In the genomic region with DNA sequence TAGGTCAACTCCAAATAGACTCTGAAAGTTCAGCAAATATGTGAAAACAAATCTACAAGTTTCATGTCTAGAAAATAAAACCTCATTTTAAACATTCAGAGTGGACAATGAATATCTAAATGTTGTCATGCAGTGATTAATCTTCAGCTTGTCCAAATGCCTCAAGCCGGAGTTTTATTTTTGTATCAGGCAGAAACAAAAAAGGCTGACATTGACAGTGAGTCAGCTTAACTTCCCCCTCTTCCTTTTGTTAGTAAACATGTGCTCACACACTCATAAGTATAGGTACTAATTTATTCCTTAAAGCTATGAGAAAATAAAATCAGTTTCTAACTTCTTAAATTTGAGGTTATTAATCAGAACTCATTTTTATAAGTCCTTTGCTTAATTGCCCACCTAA, we compare ENCODE assay signal across 14 cellular contexts.
A peak's percentile ranks its signal among the peaks of the same experiment; 100 is the strongest.
DNase-seq lines count a peak whose midpoint lies in the region; ATAC-seq and TF ChIP-seq lines count a peak whose summit lies in the region.
"Had no signal": no experiment of that assay in that cellular context is flagged by ENCODE, and none has a peak within 500 bp of the region (broad histone marks: within the 10 kb centered on the region; RNA-seq: fewer than 3 reads in every experiment).

No MANE protein-coding gene starts in this region.

- H3K4me3 ChIP-seq in fibroblast of the aortic adventitia (ENCODE audit: low read depth, low read length) = no peak overlapping the region
- no peak overlapping the region for H3K4me3 ChIP-seq in skeletal muscle cell (ENCODE audit: low read depth, low read length)
- H3K4me3 ChIP-seq in lower lobe of right lung = no peak overlapping the region
- H3K4me3 ChIP-seq: pancreas, vagina had no signal

- no peaks in the 10 kb centered on the region for H3K4me1 Mint-ChIP-seq in activated T-cell treated with anti-CD3 and anti-CD28 coated beads, Interleukin-2, amount 50 U/mL, for 4 hours (ENCODE audit: low read depth)
- H3K4me1 Mint-ChIP-seq: activated CD4-positive, alpha-beta T cell treated with anti-CD3 and anti-CD28 coated beads, Interleukin-2, amount 10 ng/mL, durations not matched to agents 7 days and 5 days had no signal

- H3K36me3 Mint-ChIP-seq in activated T-cell treated with anti-CD3 and anti-CD28 coated beads, Interleukin-2, amount 50 U/mL, for 4 hours (ENCODE audit: insufficient read depth) = no peaks in the 10 kb centered on the region

- H3K36me3 ChIP-seq in lower lobe of right lung = no peaks in the 10 kb centered on the region
- H3K36me3 ChIP-seq: pancreas, vagina had no signal

- intact Hi-C loops in lower lobe of right lung (cut with DNase I) = no loop called here

- no peaks in the 10 kb centered on the region for H3K27me3 Mint-ChIP-seq in activated T-cell treated with anti-CD3 and anti-CD28 coated beads, Interleukin-2, amount 50 U/mL, for 4 hours (ENCODE audit: low read depth)

- no peak for ATAC-seq in lower lobe of right lung
- ATAC-seq in activated T-cell treated with anti-CD3 and anti-CD28 coated beads, Interleukin-2, amount 50 U/mL, for 4 hours = no peak

- H3K27me3 ChIP-seq in lower lobe of right lung (ENCODE audit: low read depth) = no peaks in the 10 kb centered on the region
- H3K27me3 ChIP-seq: pancreas, vagina had no signal

- H3K9me3 Mint-ChIP-seq in activated T-cell treated with anti-CD3 and anti-CD28 coated beads, Interleukin-2, amount 50 U/mL, for 4 hours = peaks cover under 1% of the 10 kb centered on the region
- H3K9me3 Mint-ChIP-seq: activated CD4-positive, alpha-beta T cell treated with anti-CD3 and anti-CD28 coated beads, Interleukin-2, amount 10 ng/mL, durations not matched to agents 7 days and 5 days had no signal

- H3K9me3 ChIP-seq in lower lobe of right lung = no peaks in the 10 kb centered on the region
- H3K9me3 ChIP-seq: pancreas, vagina had no signal

- H3K4me1 ChIP-seq in lower lobe of right lung = no peaks in the 10 kb centered on the region
- H3K4me1 ChIP-seq: vagina had no signal

- DNase-seq in HS-5 (ENCODE audit: low read depth) = peak; percentile 18
- peak; percentile 34 for DNase-seq in amniotic epithelial cell (ENCODE audit: low read depth)
- DNase-seq in fibroblast of the aortic adventitia (ENCODE audit: low read depth) = peak; percentile 42
- DNase-seq in skeletal muscle cell (ENCODE audit: low read depth) = peak; percentile 13
- no peak for DNase-seq in GDM1 (lab: John Stamatoyannopoulos, UW)
- DNase-seq in lower lobe of right lung = no peak
- no peak for DNase-seq in activated T-cell treated with anti-CD3 and anti-CD28 coated beads, Interleukin-2, amount 50 U/mL, for 4 hours
- DNase-seq: activated CD4-positive, alpha-beta T cell treated with anti-CD3 and anti-CD28 coated beads, Interleukin-2, amount 10 ng/mL, durations not matched to agents 7 days and 5 days; activated CD8-positive, alpha-beta memory T cell treated with anti-CD3 and anti-CD28 coated beads, Interleukin-2, amount 50 U/mL, for 48 hours; activated gamma-delta T cell; COR-L47; NCI-H1694 treated with DMSO at 0.1 percent for 48 hours; pancreas had no signal

- no peak for TF ChIP-seq CTCF in fibroblast of the aortic adventitia (IDR thresholded peaks at IDR 0.05; ENCODE audit: insufficient read depth, low read length)
- no peak for TF ChIP-seq CTCF in lower lobe of right lung (IDR thresholded peaks at IDR 0.05)

- no peak overlapping the region for H3K27ac ChIP-seq in lower lobe of right lung
- H3K27ac ChIP-seq: vagina had no signal

- no peak overlapping the region for H3K4me3 Mint-ChIP-seq in activated T-cell treated with anti-CD3 and anti-CD28 coated beads, Interleukin-2, amount 50 U/mL, for 4 hours
- H3K4me3 Mint-ChIP-seq: activated CD4-positive, alpha-beta T cell treated with anti-CD3 and anti-CD28 coated beads, Interleukin-2, amount 10 ng/mL, durations not matched to agents 7 days and 5 days had no signal

Comparison
In these comparisons a context has a peak if more than half of its experiments do, and no peak if none do; other contexts are left out.
1. DNase-seq: peak in HS-5 (single experiment), amniotic epithelial cell (single experiment), fibroblast of the aortic adventitia (single experiment) and skeletal muscle cell (single experiment); none in GDM1 (single experiment), lower lobe of right lung (single experiment) and activated T-cell treated with anti-CD3 and anti-CD28 coated beads, Interleukin-2, amount 50 U/mL, for 4 hours (single experiment).